8 cellular contexts compared by ENCODE assay signal in genomic region chr2:160367887-160368286, GRCh38.
DNase-seq lines count a peak whose midpoint lies in the region; ATAC-seq and TF ChIP-seq lines count a peak whose summit lies in the region.

No MANE protein-coding gene starts in this region.

- DNase-seq in NAMALWA (ENCODE audit: low spot score) (peak; percentile 9), coronary artery (ENCODE audit: low spot score) (no peak), posterior vena cava (ENCODE audit: low spot score) (no peak)
- DNase-seq in stimulated activated CD4-positive, alpha-beta T cell treated with anti-CD3 and anti-CD28 coated beads, Interleukin-12 subunit alpha, Interleukin-12 subunit beta, amount 100 ng/mL, for 4 hours: no peak
- no peak for DNase-seq in activated T-helper 2 cell treated with anti-CD3 and anti-CD28 coated beads, Interferon-gamma antibody, Interleukin-2, Interleukin-4, amounts not matched to agents 10 μg/mL and 5 μg/mL and 100 μg/mL, durations not matched to agents 14 hours and 24 hours and 36 hours (ENCODE audit: low spot score)

- H3K9me3 Mint-ChIP-seq in nephron: no peaks in the 10 kb centered on the region
- no peaks in the 10 kb centered on the region for H3K9me3 Mint-ChIP-seq in activated T-helper 2 cell treated with anti-CD3 and anti-CD28 coated beads, Interferon-gamma antibody, Interleukin-2, Interleukin-4, amounts not matched to agents 10 μg/mL and 5 μg/mL and 100 μg/mL, durations not matched to agents 14 hours and 24 hours and 36 hours

- no peak overlapping the region for H3K4me3 Mint-ChIP-seq in nephron
- no peak overlapping the region for H3K4me3 Mint-ChIP-seq in activated T-helper 2 cell treated with anti-CD3 and anti-CD28 coated beads, Interferon-gamma antibody, Interleukin-2, Interleukin-4, amounts not matched to agents 10 μg/mL and 5 μg/mL and 100 μg/mL, durations not matched to agents 14 hours and 24 hours and 36 hours (ENCODE audit: low read depth)

- H3K36me3 Mint-ChIP-seq in nephron (ENCODE audit: low read depth): peaks cover 27% of the 10 kb centered on the region
- H3K36me3 Mint-ChIP-seq in activated T-helper 2 cell treated with anti-CD3 and anti-CD28 coated beads, Interferon-gamma antibody, Interleukin-2, Interleukin-4, amounts not matched to agents 10 μg/mL and 5 μg/mL and 100 μg/mL, durations not matched to agents 14 hours and 24 hours and 36 hours (ENCODE audit: low read depth): peaks cover 28% of the 10 kb centered on the region

- H3K4me3 ChIP-seq in coronary artery: peak overlapping the region; percentile 31

- intact Hi-C loops in activated T-helper 2 cell treated with anti-CD3 and anti-CD28 coated beads, Interferon-gamma antibody, Interleukin-2, Interleukin-4, amounts not matched to agents 10 μg/mL and 5 μg/mL and 100 μg/mL, durations not matched to agents 14 hours and 24 hours and 36 hours (cut with micrococcal nuclease): no loop called here
- intact Hi-C loops in posterior vena cava (cut with DNase I): no loop called here

- ATAC-seq in GM18907 (IDR thresholded peaks at IDR 0.05; ENCODE audit: unreplicated experiment) (peak; percentile 92), GM18519 (IDR thresholded peaks at IDR 0.05; ENCODE audit: low FRiP score, unreplicated experiment) (no peak)

- H3K4me1 Mint-ChIP-seq in nephron: peaks cover 82% of the 10 kb centered on the region
- H3K4me1 Mint-ChIP-seq in activated T-helper 2 cell treated with anti-CD3 and anti-CD28 coated beads, Interferon-gamma antibody, Interleukin-2, Interleukin-4, amounts not matched to agents 10 μg/mL and 5 μg/mL and 100 μg/mL, durations not matched to agents 14 hours and 24 hours and 36 hours (ENCODE audit: low read depth): peaks cover 20% of the 10 kb centered on the region

- H3K27ac ChIP-seq in coronary artery: peak overlapping the region; percentile 15 to 29

- peak overlapping the region; percentile 78 to 90 (median 83) for H3K27ac Mint-ChIP-seq in nephron
- H3K27ac Mint-ChIP-seq in activated T-helper 2 cell treated with anti-CD3 and anti-CD28 coated beads, Interferon-gamma antibody, Interleukin-2, Interleukin-4, amounts not matched to agents 10 μg/mL and 5 μg/mL and 100 μg/mL, durations not matched to agents 14 hours and 24 hours and 36 hours: no peak overlapping the region

- H3K27me3 Mint-ChIP-seq in nephron (ENCODE audit: low read depth): no peaks in the 10 kb centered on the region
- no peaks in the 10 kb centered on the region for H3K27me3 Mint-ChIP-seq in activated T-helper 2 cell treated with anti-CD3 and anti-CD28 coated beads, Interferon-gamma antibody, Interleukin-2, Interleukin-4, amounts not matched to agents 10 μg/mL and 5 μg/mL and 100 μg/mL, durations not matched to agents 14 hours and 24 hours and 36 hours (ENCODE audit: low read depth)

- TF ChIP-seq CTCF in coronary artery (IDR thresholded peaks at IDR 0.05): no peak
- TF ChIP-seq CTCF in nephron (IDR thresholded peaks at IDR 0.05; ENCODE audit: unreplicated experiment in 3 of 3): no peak
